ENCODE assay signal across 1 cellular context in genomic region chr13:52011690-52012511, GRCh38.
TF ChIP-seq lines count a peak whose summit lies in the region.

A gene with protein sequence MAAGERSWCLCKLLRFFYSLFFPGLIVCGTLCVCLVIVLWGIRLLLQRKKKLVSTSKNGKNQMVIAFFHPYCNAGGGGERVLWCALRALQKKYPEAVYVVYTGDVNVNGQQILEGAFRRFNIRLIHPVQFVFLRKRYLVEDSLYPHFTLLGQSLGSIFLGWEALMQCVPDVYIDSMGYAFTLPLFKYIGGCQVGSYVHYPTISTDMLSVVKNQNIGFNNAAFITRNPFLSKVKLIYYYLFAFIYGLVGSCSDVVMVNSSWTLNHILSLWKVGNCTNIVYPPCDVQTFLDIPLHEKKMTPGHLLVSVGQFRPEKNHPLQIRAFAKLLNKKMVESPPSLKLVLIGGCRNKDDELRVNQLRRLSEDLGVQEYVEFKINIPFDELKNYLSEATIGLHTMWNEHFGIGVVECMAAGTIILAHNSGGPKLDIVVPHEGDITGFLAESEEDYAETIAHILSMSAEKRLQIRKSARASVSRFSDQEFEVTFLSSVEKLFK (plus strand): TSS chr13:52012398. CDS start chr13:52012419, 21 bp downstream.

TF ChIP-seq in HepG2, 621 proteins besides CTCF, POLR2A, EP300 and RAD21 (continued from another document and continues in another):
- TF ChIP-seq NFYB (CRISPR knock-in tag; IDR thresholded peaks at IDR 0.05) (peak; percentile 94), ZNF772 (CRISPR knock-in tag; IDR thresholded peaks at IDR 0.05) (peak; percentile 98), ZFP41 (CRISPR knock-in tag; IDR thresholded peaks at IDR 0.05; ENCODE audit: borderline replicate concordance) (0 out of 2 replicates have a peak, but pooled peaks have one; percentile 23), ZNF569 (CRISPR knock-in tag; IDR thresholded peaks at IDR 0.05; ENCODE audit: borderline replicate concordance) (no peak), XRCC5 (optimal IDR thresholded peaks at IDR 0.05; ENCODE audit: low read length) (no peak), FOSL1 (CRISPR knock-in tag; IDR thresholded peaks at IDR 0.05; ENCODE audit: borderline replicate concordance) (no peak), NFKBIZ (CRISPR knock-in tag; IDR thresholded peaks at IDR 0.05) (peak; percentile 60; the same call in 1 of the 2 replicates), SOX13 (IDR thresholded peaks at IDR 0.05) (0 out of 2 replicates have a peak, but pooled peaks have one; percentile 5), SOX13 (CRISPR knock-in tag; conservative IDR thresholded peaks at IDR 0.05 in 1 of 2, IDR thresholded peaks at IDR 0.05 in 1 of 2) (peak in 1 of 2 experiments; percentile 83; a peak in 2 of 4 replicates), ZNF512 (CRISPR knock-in tag; IDR thresholded peaks at IDR 0.05) (no peak; the same call in 1 of the 2 replicates), YEATS4 (CRISPR knock-in tag; IDR thresholded peaks at IDR 0.05; ENCODE audit: borderline replicate concordance) (peak; percentile 90), ZNF790 (CRISPR knock-in tag; IDR thresholded peaks at IDR 0.05; ENCODE audit: borderline replicate concordance) (peak; percentile 76; the same call in 1 of the 2 replicates), SCMH1 (CRISPR knock-in tag; IDR thresholded peaks at IDR 0.05; ENCODE audit: borderline replicate concordance) (no peak), IRF2 (CRISPR knock-in tag; IDR thresholded peaks at IDR 0.05) (peak; percentile 93), ZNF850 (CRISPR knock-in tag; conservative IDR thresholded peaks at IDR 0.05) (no peak; the same call in 1 of the 2 replicates), MXI1 (IDR thresholded peaks at IDR 0.05; ENCODE audit: borderline replicate concordance, low read depth, low read length) (peak; percentile 72; the same call in 1 of the 3 replicates), ZNF546 (CRISPR knock-in tag; conservative IDR thresholded peaks at IDR 0.05) (peak; percentile 83), GATAD2A (CRISPR knock-in tag; IDR thresholded peaks at IDR 0.05) (peak; percentile 86), ZSCAN9 (CRISPR knock-in tag; IDR thresholded peaks at IDR 0.05; ENCODE audit: borderline replicate concordance) (peak; percentile 89), RARG (CRISPR knock-in tag; IDR thresholded peaks at IDR 0.05; ENCODE audit: low read depth) (peak; percentile 60; the same call in 1 of the 2 replicates), ZBTB38 (CRISPR knock-in tag; IDR thresholded peaks at IDR 0.05) (peak; percentile 79), ZNF672 (CRISPR knock-in tag; IDR thresholded peaks at IDR 0.05) (peak; percentile 67; the same call in 1 of the 2 replicates), HNRNPLL (IDR thresholded peaks at IDR 0.05; ENCODE audit: low read depth, low read length, poor library complexity, severe bottlenecking) (peak; percentile 89), CAMTA2 (CRISPR knock-in tag; IDR thresholded peaks at IDR 0.05; ENCODE audit: borderline replicate concordance) (0 out of 2 replicates have a peak, but pooled peaks have one; percentile 82), ZFP37 (CRISPR knock-in tag; IDR thresholded peaks at IDR 0.05; ENCODE audit: borderline replicate concordance) (peak; percentile 79; the same call in 1 of the 2 replicates), ZNF780A (CRISPR knock-in tag; IDR thresholded peaks at IDR 0.05) (peak; percentile 74; the same call in 1 of the 2 replicates), BRF2 (CRISPR knock-in tag; IDR thresholded peaks at IDR 0.05) (peak; percentile 21; the same call in 1 of the 2 replicates), ZNF597 (CRISPR knock-in tag; IDR thresholded peaks at IDR 0.05) (no peak), MZF1 (CRISPR knock-in tag; IDR thresholded peaks at IDR 0.05; ENCODE audit: borderline replicate concordance) (no peak), PAWR (CRISPR knock-in tag; IDR thresholded peaks at IDR 0.05; ENCODE audit: borderline replicate concordance) (no peak; the same call in 1 of the 2 replicates), PHF21A (CRISPR knock-in tag; IDR thresholded peaks at IDR 0.05) (peak; percentile 91), PHB2 (IDR thresholded peaks at IDR 0.05; ENCODE audit: partially characterized antibody) (no peak), ZSCAN30 (CRISPR knock-in tag; IDR thresholded peaks at IDR 0.05) (no peak), HDAC6 (IDR thresholded peaks at IDR 0.05; ENCODE audit: low read depth, low read length) (no peak), ZBTB43 (CRISPR knock-in tag; conservative IDR thresholded peaks at IDR 0.05) (peak; percentile 69), DPF2 (CRISPR knock-in tag; IDR thresholded peaks at IDR 0.05; ENCODE audit: borderline replicate concordance, low read depth) (peak; percentile 89), ZNF629 (CRISPR knock-in tag; conservative IDR thresholded peaks at IDR 0.05) (peak; percentile 67; the same call in 1 of the 2 replicates), SMYD3 (CRISPR knock-in tag; IDR thresholded peaks at IDR 0.05) (no peak; the same call in none of the 2 replicates), CREM (IDR thresholded peaks at IDR 0.05) (peak; percentile 79; the same call in 1 of the 2 replicates), CREM (CRISPR knock-in tag; IDR thresholded peaks at IDR 0.05) (no peak), ATF2 (CRISPR knock-in tag; IDR thresholded peaks at IDR 0.05) (no peak; the same call in 1 of the 2 replicates), FOXM1 (CRISPR knock-in tag; IDR thresholded peaks at IDR 0.05) (no peak)
- TF ChIP-seq, protein P1, sequence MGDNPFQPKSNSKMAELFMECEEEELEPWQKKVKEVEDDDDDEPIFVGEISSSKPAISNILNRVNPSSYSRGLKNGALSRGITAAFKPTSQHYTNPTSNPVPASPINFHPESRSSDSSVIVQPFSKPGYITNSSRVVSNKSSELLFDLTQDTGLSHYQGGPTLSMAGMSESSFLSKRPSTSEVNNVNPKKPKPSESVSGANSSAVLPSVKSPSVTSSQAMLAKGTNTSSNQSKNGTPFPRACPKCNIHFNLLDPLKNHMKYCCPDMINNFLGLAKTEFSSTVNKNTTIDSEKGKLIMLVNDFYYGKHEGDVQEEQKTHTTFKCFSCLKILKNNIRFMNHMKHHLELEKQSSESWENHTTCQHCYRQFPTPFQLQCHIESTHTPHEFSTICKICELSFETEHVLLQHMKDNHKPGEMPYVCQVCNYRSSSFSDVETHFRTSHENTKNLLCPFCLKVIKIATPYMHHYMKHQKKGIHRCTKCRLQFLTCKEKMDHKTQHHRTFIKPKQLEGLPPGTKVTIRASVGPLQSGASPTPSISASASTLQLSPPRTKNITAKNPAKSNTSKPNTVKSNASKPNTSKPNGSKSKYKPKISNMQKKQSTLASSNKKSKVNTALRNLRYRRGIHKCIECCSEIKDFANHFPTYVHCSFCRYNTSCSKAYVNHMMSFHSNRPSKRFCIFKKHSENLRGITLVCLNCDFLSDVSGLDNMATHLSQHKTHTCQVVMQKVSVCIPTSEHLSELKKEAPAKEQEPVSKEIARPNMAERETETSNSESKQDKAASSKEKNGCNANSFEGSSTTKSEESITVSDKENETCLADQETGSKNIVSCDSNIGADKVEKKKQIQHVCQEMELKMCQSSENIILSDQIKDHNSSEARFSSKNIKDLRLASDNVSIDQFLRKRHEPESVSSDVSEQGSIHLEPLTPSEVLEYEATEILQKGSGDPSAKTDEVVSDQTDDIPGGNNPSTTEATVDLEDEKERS (CRISPR knock-in tag; IDR thresholded peaks at IDR 0.05) = no peak
- TF ChIP-seq, protein P2, sequence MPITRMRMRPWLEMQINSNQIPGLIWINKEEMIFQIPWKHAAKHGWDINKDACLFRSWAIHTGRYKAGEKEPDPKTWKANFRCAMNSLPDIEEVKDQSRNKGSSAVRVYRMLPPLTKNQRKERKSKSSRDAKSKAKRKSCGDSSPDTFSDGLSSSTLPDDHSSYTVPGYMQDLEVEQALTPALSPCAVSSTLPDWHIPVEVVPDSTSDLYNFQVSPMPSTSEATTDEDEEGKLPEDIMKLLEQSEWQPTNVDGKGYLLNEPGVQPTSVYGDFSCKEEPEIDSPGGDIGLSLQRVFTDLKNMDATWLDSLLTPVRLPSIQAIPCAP (CRISPR knock-in tag; IDR thresholded peaks at IDR 0.05; ENCODE audit: low read depth) = peak; percentile 81; the same call in 1 of the 2 replicates
- TF ChIP-seq, protein P3, sequence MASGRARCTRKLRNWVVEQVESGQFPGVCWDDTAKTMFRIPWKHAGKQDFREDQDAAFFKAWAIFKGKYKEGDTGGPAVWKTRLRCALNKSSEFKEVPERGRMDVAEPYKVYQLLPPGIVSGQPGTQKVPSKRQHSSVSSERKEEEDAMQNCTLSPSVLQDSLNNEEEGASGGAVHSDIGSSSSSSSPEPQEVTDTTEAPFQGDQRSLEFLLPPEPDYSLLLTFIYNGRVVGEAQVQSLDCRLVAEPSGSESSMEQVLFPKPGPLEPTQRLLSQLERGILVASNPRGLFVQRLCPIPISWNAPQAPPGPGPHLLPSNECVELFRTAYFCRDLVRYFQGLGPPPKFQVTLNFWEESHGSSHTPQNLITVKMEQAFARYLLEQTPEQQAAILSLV (CRISPR knock-in tag; IDR thresholded peaks at IDR 0.05; ENCODE audit: borderline replicate concordance) = peak; percentile 97
- TF ChIP-seq, protein P4, sequence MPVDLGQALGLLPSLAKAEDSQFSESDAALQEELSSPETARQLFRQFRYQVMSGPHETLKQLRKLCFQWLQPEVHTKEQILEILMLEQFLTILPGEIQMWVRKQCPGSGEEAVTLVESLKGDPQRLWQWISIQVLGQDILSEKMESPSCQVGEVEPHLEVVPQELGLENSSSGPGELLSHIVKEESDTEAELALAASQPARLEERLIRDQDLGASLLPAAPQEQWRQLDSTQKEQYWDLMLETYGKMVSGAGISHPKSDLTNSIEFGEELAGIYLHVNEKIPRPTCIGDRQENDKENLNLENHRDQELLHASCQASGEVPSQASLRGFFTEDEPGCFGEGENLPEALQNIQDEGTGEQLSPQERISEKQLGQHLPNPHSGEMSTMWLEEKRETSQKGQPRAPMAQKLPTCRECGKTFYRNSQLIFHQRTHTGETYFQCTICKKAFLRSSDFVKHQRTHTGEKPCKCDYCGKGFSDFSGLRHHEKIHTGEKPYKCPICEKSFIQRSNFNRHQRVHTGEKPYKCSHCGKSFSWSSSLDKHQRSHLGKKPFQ (CRISPR knock-in tag; IDR thresholded peaks at IDR 0.05; ENCODE audit: insufficient replicate concordance) = peak; percentile 78
- TF ChIP-seq, protein P5, sequence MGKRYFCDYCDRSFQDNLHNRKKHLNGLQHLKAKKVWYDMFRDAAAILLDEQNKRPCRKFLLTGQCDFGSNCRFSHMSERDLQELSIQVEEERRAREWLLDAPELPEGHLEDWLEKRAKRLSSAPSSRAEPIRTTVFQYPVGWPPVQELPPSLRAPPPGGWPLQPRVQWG (CRISPR knock-in tag; IDR thresholded peaks at IDR 0.05; ENCODE audit: borderline replicate concordance, low read depth) = no peak
